ENCODE assay signal across 17 cellular contexts in the genomic region with DNA sequence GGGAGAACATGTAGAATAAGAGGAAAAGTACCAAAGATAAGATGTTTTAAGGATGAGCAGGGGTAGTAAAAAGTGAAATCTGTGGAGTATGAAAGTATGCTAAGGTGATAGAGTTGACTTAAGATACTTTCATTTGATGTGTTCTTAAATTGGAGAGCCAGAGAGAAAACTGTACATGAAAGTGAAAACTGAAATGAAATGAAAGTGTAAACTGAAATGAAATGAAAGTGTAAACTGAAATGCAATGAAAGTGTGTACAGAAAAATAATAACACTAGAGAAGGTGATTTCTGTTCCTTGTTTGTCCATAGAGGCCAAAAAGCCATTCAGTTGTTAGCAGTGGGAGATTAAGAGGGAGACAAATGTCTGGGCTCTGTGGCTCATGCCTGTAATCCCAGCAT. TPM values are rescaled to one million over a fixed set of nuclear protein-coding genes. Genes with fewer than 3 reads are reported as not detected.
DNase-seq lines count a peak whose midpoint lies in the region; ATAC-seq, FAIRE-seq and TF ChIP-seq lines count a peak whose summit lies in the region.
"Had no signal": no experiment of that assay in that cellular context is flagged by ENCODE, and none has a peak within 500 bp of the region (broad histone marks: within the 10 kb centered on the region; RNA-seq: fewer than 3 reads in every experiment).

No MANE protein-coding gene starts in this region.

- H3K79me2 ChIP-seq in GM12878 (ENCODE audit: control insufficient read depth, insufficient read depth, low read length): no peaks in the 10 kb centered on the region

- POLR2A ChIA-PET in GM12878 (lab: Charles Lee): no interaction called here

- RAD21 ChIA-PET in GM12878 (lab: Charles Lee; ENCODE audit: unreplicated experiment): interaction anchor here (1.0 kb wide), 1 partner anchor 14 kb away, joined by 4 read pairs; no protein-coding TSS in a partner anchor

- in situ Hi-C loops in GM12878 (cut with MboI): no loop called here

- no peak overlapping the region for H3K27ac ChIP-seq in GM12878 (ENCODE audit: control insufficient read depth, insufficient read depth)
- H3K27ac ChIP-seq: KMS-11 had no signal

- no peak for TF ChIP-seq EP300 in GM12878 (IDR thresholded peaks at IDR 0.05; ENCODE audit: borderline replicate concordance in 1 of 2, control insufficient read depth in 1 of 2, low read depth in 2 of 2, low read length in 2 of 2)

- peak; percentile 56 for ATAC-seq in HG02884 (IDR thresholded peaks at IDR 0.05; ENCODE audit: unreplicated experiment)
- peak; percentile 70 for ATAC-seq in GM12878
- ATAC-seq in activated CD4-positive, CD25-positive, alpha-beta regulatory T cell treated with anti-CD3 and anti-CD28 coated beads, Interleukin-2, amount 50 U/mL, for 24 hours: no peak

- intact Hi-C loops in GM12878 (cut with micrococcal nuclease; ENCODE audit: unreplicated experiment): no loop called here

- no peak overlapping the region for H3K4me3 ChIP-seq in GM12878

- no peaks in the 10 kb centered on the region for H4K20me1 ChIP-seq in GM12878 (ENCODE audit: control insufficient read depth, insufficient read depth)

- H3K4me1 ChIP-seq in GM12878 (ENCODE audit: control insufficient read depth, insufficient read depth, low read length): no peaks in the 10 kb centered on the region

- DNase-seq in GM12891 (ENCODE audit: insufficient read length, low spot score): no peak
- DNase-seq in GM19239 (ENCODE audit: insufficient read length, low spot score): no peak
- DNase-seq in GM12878 (ENCODE audit: low read depth, low spot score): no peak
- no peak for DNase-seq in hypothalamus (lab: John Stamatoyannopoulos, UW)
- no peak for DNase-seq in erythroblast (lab: John Stamatoyannopoulos, UW)
- no peak for DNase-seq in NCI-H1092 (lab: John Stamatoyannopoulos, UW)
- DNase-seq: activated CD4-positive, alpha-beta memory T cell treated with anti-CD3 and anti-CD28 coated beads for 36 hours; effector CD8-positive, alpha-beta T cell; foreskin fibroblast; NCI-H1436; NCI-H748 treated with DMSO at 0.1 percent for 48 hours; retina; stimulated activated CD4-positive, alpha-beta T cell treated with anti-CD3 and anti-CD28 coated beads, Interleukin-4, amount 100 ng/mL, for 24 hours; trophoblast cell had no signal

- no peak overlapping the region for H2AFZ ChIP-seq in GM12878 (ENCODE audit: control insufficient read depth, low read depth, low read length)

- peak overlapping the region; percentile 30; the same call in 1 of the 2 replicates for H3K4me2 ChIP-seq in GM12878 (ENCODE audit: control insufficient read depth, insufficient read depth)
- H3K4me2 ChIP-seq: KMS-11 had no signal

- no peak for TF ChIP-seq CTCF in GM12878 (IDR thresholded peaks at IDR 0.05 in 2 of 3, conservative IDR thresholded peaks at IDR 0.05 in 1 of 3; ENCODE audit: control insufficient read depth in 2 of 3, extremely low read depth in 1 of 3, insufficient read depth in 1 of 3, low read depth in 3 of 3, low read length in 3 of 3)

- H3K9me3 ChIP-seq in GM12878 (replicated peaks; ENCODE audit: control insufficient read depth, insufficient read depth, low read length): no peaks in the 10 kb centered on the region

- CTCF ChIA-PET in GM12878 (lab: Yijun Ruan, JAX): no interaction called here

- no peaks in the 10 kb centered on the region; a peak in 3 of 4 replicates for H3K36me3 ChIP-seq in GM12878 (ENCODE audit: control insufficient read depth in 2 of 2, insufficient read depth in 2 of 2, low read length in 1 of 2)

- H3K9ac ChIP-seq in GM12878 (ENCODE audit: control insufficient read depth, insufficient read depth, low read length): no peak overlapping the region
- H3K9ac ChIP-seq: KMS-11 had no signal

- SMC1A ChIA-PET in GM12878 (lab: Charles Lee; ENCODE audit: uncharacterized antibody, unreplicated experiment): no interaction called here

- no peak for TF ChIP-seq POLR2A in GM12891 (IDR thresholded peaks at IDR 0.05; ENCODE audit: low read depth, low read length)
- no peak for TF ChIP-seq POLR2A in GM12878 (IDR thresholded peaks at IDR 0.05; ENCODE audit: low read depth, low read length)
- TF ChIP-seq POLR2A in erythroblast (IDR thresholded peaks at IDR 0.05; ENCODE audit: low read length): no peak

- TF ChIP-seq RAD21 in GM12878 (IDR thresholded peaks at IDR 0.05; ENCODE audit: insufficient read depth, low read depth, low read length): no peak

- no TSS peak for BruUV-seq in GM12878 (replicated peaks; lab: Mats Ljungman, UMichigan)

- H3K27me3 ChIP-seq in GM12878 (replicated peaks in 1 of 2; ENCODE audit: control insufficient read depth in 2 of 2, insufficient read depth in 2 of 2, low read length in 1 of 2): no peaks in the 10 kb centered on the region

- FAIRE-seq in GM12891 (lab: Jason Lieb, UNC) (peak; percentile 69), GM19239 (lab: Jason Lieb, UNC) (peak; percentile 71), GM12878 (lab: Jason Lieb, UNC) (peak; percentile 77)

TF ChIP-seq in GM12891, 5 proteins besides CTCF, POLR2A, EP300 and RAD21:
- no peak for TF ChIP-seq POLR2AphosphoS5 (IDR thresholded peaks at IDR 0.05; ENCODE audit: low read depth, low read length)
- no peak for TF ChIP-seq TAF1 (IDR thresholded peaks at IDR 0.05; ENCODE audit: low read depth, low read length)

TF ChIP-seq in GM12878, 131 proteins besides CTCF, POLR2A, EP300 and RAD21 (continues in another document):
- TF ChIP-seq, protein P1, sequence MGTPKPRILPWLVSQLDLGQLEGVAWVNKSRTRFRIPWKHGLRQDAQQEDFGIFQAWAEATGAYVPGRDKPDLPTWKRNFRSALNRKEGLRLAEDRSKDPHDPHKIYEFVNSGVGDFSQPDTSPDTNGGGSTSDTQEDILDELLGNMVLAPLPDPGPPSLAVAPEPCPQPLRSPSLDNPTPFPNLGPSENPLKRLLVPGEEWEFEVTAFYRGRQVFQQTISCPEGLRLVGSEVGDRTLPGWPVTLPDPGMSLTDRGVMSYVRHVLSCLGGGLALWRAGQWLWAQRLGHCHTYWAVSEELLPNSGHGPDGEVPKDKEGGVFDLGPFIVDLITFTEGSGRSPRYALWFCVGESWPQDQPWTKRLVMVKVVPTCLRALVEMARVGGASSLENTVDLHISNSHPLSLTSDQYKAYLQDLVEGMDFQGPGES (IDR thresholded peaks at IDR 0.05): no peak
- TF ChIP-seq PAX8 (IDR thresholded peaks at IDR 0.05): no peak
- no peak for TF ChIP-seq HDAC6 (IDR thresholded peaks at IDR 0.05; ENCODE audit: unreplicated experiment)
- TF ChIP-seq JUND (IDR thresholded peaks at IDR 0.05; ENCODE audit: low read depth, low read length): no peak
- TF ChIP-seq, protein P2, sequence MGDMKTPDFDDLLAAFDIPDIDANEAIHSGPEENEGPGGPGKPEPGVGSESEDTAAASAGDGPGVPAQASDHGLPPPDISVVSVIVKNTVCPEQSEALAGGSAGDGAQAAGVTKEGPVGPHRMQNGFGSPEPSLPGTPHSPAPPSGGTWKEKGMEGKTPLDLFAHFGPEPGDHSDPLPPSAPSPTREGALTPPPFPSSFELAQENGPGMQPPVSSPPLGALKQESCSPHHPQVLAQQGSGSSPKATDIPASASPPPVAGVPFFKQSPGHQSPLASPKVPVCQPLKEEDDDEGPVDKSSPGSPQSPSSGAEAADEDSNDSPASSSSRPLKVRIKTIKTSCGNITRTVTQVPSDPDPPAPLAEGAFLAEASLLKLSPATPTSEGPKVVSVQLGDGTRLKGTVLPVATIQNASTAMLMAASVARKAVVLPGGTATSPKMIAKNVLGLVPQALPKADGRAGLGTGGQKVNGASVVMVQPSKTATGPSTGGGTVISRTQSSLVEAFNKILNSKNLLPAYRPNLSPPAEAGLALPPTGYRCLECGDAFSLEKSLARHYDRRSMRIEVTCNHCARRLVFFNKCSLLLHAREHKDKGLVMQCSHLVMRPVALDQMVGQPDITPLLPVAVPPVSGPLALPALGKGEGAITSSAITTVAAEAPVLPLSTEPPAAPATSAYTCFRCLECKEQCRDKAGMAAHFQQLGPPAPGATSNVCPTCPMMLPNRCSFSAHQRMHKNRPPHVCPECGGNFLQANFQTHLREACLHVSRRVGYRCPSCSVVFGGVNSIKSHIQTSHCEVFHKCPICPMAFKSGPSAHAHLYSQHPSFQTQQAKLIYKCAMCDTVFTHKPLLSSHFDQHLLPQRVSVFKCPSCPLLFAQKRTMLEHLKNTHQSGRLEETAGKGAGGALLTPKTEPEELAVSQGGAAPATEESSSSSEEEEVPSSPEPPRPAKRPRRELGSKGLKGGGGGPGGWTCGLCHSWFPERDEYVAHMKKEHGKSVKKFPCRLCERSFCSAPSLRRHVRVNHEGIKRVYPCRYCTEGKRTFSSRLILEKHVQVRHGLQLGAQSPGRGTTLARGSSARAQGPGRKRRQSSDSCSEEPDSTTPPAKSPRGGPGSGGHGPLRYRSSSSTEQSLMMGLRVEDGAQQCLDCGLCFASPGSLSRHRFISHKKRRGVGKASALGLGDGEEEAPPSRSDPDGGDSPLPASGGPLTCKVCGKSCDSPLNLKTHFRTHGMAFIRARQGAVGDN (IDR thresholded peaks at IDR 0.05): no peak
- no peak for TF ChIP-seq NBN (IDR thresholded peaks at IDR 0.05)

RNA-seq across cellular contexts. Expression of a gene that starts 17.5 kb away (rescaled TPM):
- polyA plus RNA-seq in GM12891 (2012; ENCODE audit: low read depth, missing spikeins): 12.4 TPM
- total RNA-seq in GM12878 (2013; cell fraction: nucleolus; rRNA removed): 36.4 and 49.5 TPM in 2 replicates
- total RNA-seq in GM12878 (2014; rRNA removed): 16.9 and 23.0 TPM in 2 replicates
- total RNA-seq in GM12878 (2014; rRNA removed; fragmentation: Illumina TruSeq; extraction: Trizol): 14.3 and 16.0 TPM in 2 replicates
- total RNA-seq in GM12878 (2021): 10.3 and 11.9 TPM in 2 replicates
- 3.6 TPM for polyA plus RNA-seq in GM12878 (2011; ENCODE audit: low read depth)
- polyA plus RNA-seq in GM12878 (2011; rRNA removed): 1.7 and 2.2 TPM in 2 replicates
- 0.95 and 1.3 TPM in 2 replicates for polyA plus RNA-seq in GM12878 (2011; cell fraction: cytosol; rRNA removed)
- polyA plus RNA-seq in GM12878 (2011; cell fraction: nucleus; rRNA removed): 1.6 and 2.3 TPM in 2 replicates
- 4.4 and 6.7 TPM in 2 replicates for polyA plus RNA-seq in GM12878 (2012)
- 8.3 and 9.6 TPM in 2 replicates for polyA plus RNA-seq in GM12878 (2014; fragmentation: Illumina TruSeq; extraction: Trizol)
- 1 to 10 TPM; 1.7 to 1.9 TPM for polyA plus RNA-seq in GM12878 (2014; fragmentation: Nextera tagmentation; extraction: Ambion mirVana)
- 3.3 and 3.8 TPM in 2 replicates for polyA plus RNA-seq in GM12878 (2014; rRNA removed)
- 1 to 10 TPM; 4.1 to 4.9 TPM for polyA plus RNA-seq in GM12878 (2016; fragmentation: Nextera tagmentation; extraction: Ambion mirVana)
- polyA minus RNA-seq in GM12878 (2011; rRNA and poly(A)+ RNA removed): 1.5 and 6.5 TPM in 2 replicates
- 1.9 and 4.0 TPM in 2 replicates for polyA minus RNA-seq in GM12878 (2011; cell fraction: cytosol; rRNA and poly(A)+ RNA removed)
- polyA minus RNA-seq in GM12878 (2011; cell fraction: nucleus; rRNA and poly(A)+ RNA removed): 5.7 and 7.2 TPM in 2 replicates

Comparison
In these comparisons a context has a peak if more than half of its experiments do, and no peak if none do; other contexts are left out.
1. ATAC-seq: peak in HG02884 (single experiment) and GM12878 (single experiment); none in activated CD4-positive, CD25-positive, alpha-beta regulatory T cell treated with anti-CD3 and anti-CD28 coated beads, Interleukin-2, amount 50 U/mL, for 24 hours (0 of 2).